In the genomic region with DNA sequence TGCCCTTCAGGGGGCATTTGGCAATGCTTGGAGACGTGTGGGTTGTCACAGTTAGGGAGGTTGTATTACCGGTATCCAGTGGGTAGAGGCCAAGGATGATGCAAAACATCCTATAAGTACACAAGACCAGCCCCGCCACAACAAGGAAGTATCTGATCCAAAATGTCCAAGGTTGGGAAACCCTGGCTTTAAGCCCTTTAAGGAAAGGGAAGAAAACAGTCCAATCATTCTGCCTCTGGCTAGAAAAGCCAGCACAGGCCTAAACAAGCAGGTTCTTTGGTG, we compare ENCODE assay signal across 8 cellular contexts. TPM values are rescaled to one million over a fixed set of nuclear protein-coding genes. Genes with fewer than 3 reads are reported as not detected.
DNase-seq lines count a peak whose midpoint lies in the region; ATAC-seq and TF ChIP-seq lines count a peak whose summit lies in the region.

No MANE protein-coding gene starts in this region.

- ATAC-seq in GM18861 (IDR thresholded peaks at IDR 0.05; ENCODE audit: unreplicated experiment), result no peak
- ATAC-seq in HG03469 (IDR thresholded peaks at IDR 0.05; ENCODE audit: unreplicated experiment), result no peak
- ATAC-seq in GM19328 (IDR thresholded peaks at IDR 0.05; ENCODE audit: unreplicated experiment), result no peak
- ATAC-seq in GM21390 (IDR thresholded peaks at IDR 0.05; ENCODE audit: unreplicated experiment), result no peak

- in situ Hi-C loops in GM23248 (cut with MboI), result no loop called here

- H3K27me3 ChIP-seq in GM23248 (replicated peaks; ENCODE audit: insufficient read depth) (no peaks in the 10 kb centered on the region), PC-9 (ENCODE audit: insufficient read depth, low read depth) (no peaks in the 10 kb centered on the region)

- H3K9me3 Mint-ChIP-seq in progenitor cell of endocrine pancreas (ENCODE audit: low read depth), result no peaks in the 10 kb centered on the region

- H3K79me2 ChIP-seq in GM23248 (ENCODE audit: insufficient read depth) (peaks cover 12% of the 10 kb centered on the region), PC-9 (ENCODE audit: low read depth) (peaks cover 16% of the 10 kb centered on the region)

- CTCF ChIA-PET in PC-9 (lab: Charles Lee), result interaction anchor here (0.5 to 1.1 kb wide), 5 partner anchors 24 to 263 kb away, joined by 3 to 6 read pairs (median 4); no protein-coding TSS in a partner anchor

- H3K27ac Mint-ChIP-seq in progenitor cell of endocrine pancreas, result peak overlapping the region; percentile 99

- H3K4me1 ChIP-seq in GM23248 (ENCODE audit: insufficient read depth) (peaks cover 59% of the 10 kb centered on the region), PC-9 (replicated peaks; ENCODE audit: insufficient read depth) (peaks cover 63% of the 10 kb centered on the region)

- H3K27ac ChIP-seq in GM23248 (peak overlapping the region; percentile 94), PC-9 (peak overlapping the region; percentile 99)

- H3K36me3 Mint-ChIP-seq in progenitor cell of endocrine pancreas (ENCODE audit: insufficient read depth), result no peaks in the 10 kb centered on the region

- peak overlapping the region; percentile 82 for H3K9ac ChIP-seq in GM23248

- H3K4me2 ChIP-seq in GM23248 (ENCODE audit: unreplicated experiment) (peak overlapping the region; percentile 71), PC-9 (peak overlapping the region; percentile 96)

- H3K9me2 ChIP-seq in GM23248 (ENCODE audit: insufficient read depth) (no peaks in the 10 kb centered on the region), PC-9 (ENCODE audit: insufficient read depth) (no peaks in the 10 kb centered on the region)

- 19 to 28% methylated on average over 3 of the region's 3 CpGs for WGBS in GM23248 (ENCODE audit: low coverage in 1 of 2, low lambda C conversion rate in 2 of 2, missing lambda C conversion rate in 2 of 2), 2 experiments

- peaks cover 60% of the 10 kb centered on the region for H3K4me1 Mint-ChIP-seq in progenitor cell of endocrine pancreas (ENCODE audit: low read depth)

- H3K9me3 ChIP-seq in GM23248 (ENCODE audit: low read depth) (no peaks in the 10 kb centered on the region), PC-9 (ENCODE audit: insufficient read depth, low read depth) (no peaks in the 10 kb centered on the region)

- intact Hi-C loops in PC-9 (cut with micrococcal nuclease; ENCODE audit: unreplicated experiment), result no loop called here

- TSS peak; percentile 2 for BruUV-seq in PC-9 (replicated peaks; lab: Mats Ljungman, UMichigan)

- H4K20me1 ChIP-seq in GM23248 (ENCODE audit: insufficient read depth) (no peaks in the 10 kb centered on the region), PC-9 (ENCODE audit: insufficient read depth) (no peaks in the 10 kb centered on the region)

- TF ChIP-seq CTCF in PC-9 (conservative IDR thresholded peaks at IDR 0.05), result no peak
- TF ChIP-seq CTCF in fibroblast of mammary gland (conservative IDR thresholded peaks at IDR 0.05; ENCODE audit: control insufficient read depth, insufficient read depth, low read depth, low read length), result no peak
- no peak for TF ChIP-seq CTCF in progenitor cell of endocrine pancreas (IDR thresholded peaks at IDR 0.05; ENCODE audit: unreplicated experiment)

- 0 out of 2 replicates have a peak overlapping the region, but pooled peaks have one; percentile 33 for H3K4me3 ChIP-seq in GM23248
- H3K4me3 ChIP-seq in PC-9, result peak overlapping the region; percentile 52
- no peak overlapping the region for H3K4me3 ChIP-seq in fibroblast of mammary gland (ENCODE audit: control insufficient read depth, low read depth, low read length)

- H3F3A ChIP-seq in GM23248 (ENCODE audit: insufficient read depth) (peaks cover 52% of the 10 kb centered on the region), PC-9 (ENCODE audit: insufficient read depth, low read depth) (peaks cover 63% of the 10 kb centered on the region)

- DNase-seq in GM23248 (peak; percentile 64), PC-9 (peak; percentile 68 to 98), fibroblast of mammary gland (ENCODE audit: low read depth) (peak; percentile 84), progenitor cell of endocrine pancreas (ENCODE audit: low spot score, unreplicated experiment) (no peak)

- H3K27me3 Mint-ChIP-seq in progenitor cell of endocrine pancreas, result no peaks in the 10 kb centered on the region

- POLR2A ChIA-PET in PC-9 (lab: Charles Lee; ENCODE audit: unreplicated experiment), result interaction anchor here (0.6 to 0.8 kb wide), 3 partner anchors 19 to 72 kb away, joined by 3 to 4 read pairs (median 3); no protein-coding TSS in a partner anchor

- H2AFZ ChIP-seq in GM23248 (peak overlapping the region; percentile 81), PC-9 (no peak overlapping the region; the same call in 1 of the 2 replicates)

- H3K36me3 ChIP-seq in GM23248 (ENCODE audit: low read depth) (no peaks in the 10 kb centered on the region), PC-9 (ENCODE audit: low read depth) (no peaks in the 10 kb centered on the region)

- H3K4me3 Mint-ChIP-seq in progenitor cell of endocrine pancreas (ENCODE audit: low read depth), result no peak overlapping the region

RNA-seq across cellular contexts. Expression of gene ZMYND8, which starts 3.6 kb away (rescaled TPM):
- 10.2 and 14.3 TPM in 2 replicates for total RNA-seq in GM23248 (2014; rRNA removed; shearing (Covaris generic))
- polyA plus RNA-seq in GM23248 (2016; fragmentation: Nextera tagmentation; extraction: Ambion mirVana), result 12.1 and 12.4 TPM in 2 replicates
- total RNA-seq in PC-9 (2021), result 72.3 and 107 TPM in 2 replicates
- 100 and 102 TPM in 2 replicates for total RNA-seq in progenitor cell of endocrine pancreas
